In genomic region chr9:4262735-4263141, GRCh38 we compare ENCODE assay signal across 12 cellular contexts. TPM values are rescaled to one million over a fixed set of nuclear protein-coding genes. Genes with fewer than 3 reads are reported as not detected.
A peak's percentile ranks its signal among the peaks of the same experiment; 100 is the strongest.
DNase-seq lines count a peak whose midpoint lies in the region; ATAC-seq and TF ChIP-seq lines count a peak whose summit lies in the region.
"Had no signal": no experiment of that assay in that cellular context is flagged by ENCODE, and none has a peak within 500 bp of the region (broad histone marks: within the 10 kb centered on the region; RNA-seq: fewer than 3 reads in every experiment).

No MANE protein-coding gene starts in this region.

- H4K20me1 ChIP-seq in IMR-90 (ENCODE audit: insufficient read depth, low read length) = no peaks in the 10 kb centered on the region
- H4K20me1 ChIP-seq in mammary epithelial cell (ENCODE audit: insufficient read depth, low read length) = no peaks in the 10 kb centered on the region

- H3K4me2 ChIP-seq in IMR-90 (ENCODE audit: low read depth, low read length) (peak overlapping the region; percentile 28; the same call in 1 of the 2 replicates), mammary epithelial cell (ENCODE audit: insufficient read depth, low read depth, low read length) (peak overlapping the region; percentile 24)
- H3K4me2 ChIP-seq: KMS-11 had no signal

- BruUV-seq in IMR-90 (replicated peaks; lab: Mats Ljungman, UMichigan) (no TSS peak), mammary epithelial cell (replicated peaks; lab: Mats Ljungman, UMichigan) (no TSS peak)

- WGBS in IMR-90 (ENCODE audit: extremely low coverage in 2 of 2, insufficient read length in 1 of 2), 2 experiments = no CpG with 5 or more reads among the region's 2 CpGs
- WGBS in mammary epithelial cell (ENCODE audit: low coverage, missing lambda C conversion rate) = 6% methylated on average over 2 of the region's 2 CpGs

- POLR2A ChIA-PET in IMR-90 (lab: Charles Lee; ENCODE audit: unreplicated experiment) = no interaction called here

- in situ Hi-C loops in IMR-90 (cut with MboI; ENCODE audit: low sequenced_read_pairs) (no loop called here), mammary epithelial cell (cut with MboI; ENCODE audit: low sequenced_read_pairs in 2 of 2) (no loop called here)

- no peak for TF ChIP-seq RAD21 in IMR-90 (IDR thresholded peaks at IDR 0.05; ENCODE audit: low read length)

- H3K79me2 ChIP-seq in mammary epithelial cell (ENCODE audit: insufficient read depth, low read length) = no peaks in the 10 kb centered on the region

- H3K9me3 ChIP-seq in IMR-90 (ENCODE audit: control insufficient read depth, insufficient read depth, low read length) (no peaks in the 10 kb centered on the region), mammary epithelial cell (replicated peaks; ENCODE audit: insufficient read depth, low read length) (no peaks in the 10 kb centered on the region)

- ATAC-seq in IMR-90 (ENCODE audit: low read depth) (peak; percentile 66), HG03565 (IDR thresholded peaks at IDR 0.05; ENCODE audit: unreplicated experiment) (no peak), GM19397 (IDR thresholded peaks at IDR 0.05; ENCODE audit: unreplicated experiment) (no peak)
- ATAC-seq: activated T-cell treated with anti-CD3 and anti-CD28 coated beads, Interleukin-2, amount 50 U/mL, for 72 hours had no signal

- H3K14ac ChIP-seq in IMR-90 (replicated peaks; ENCODE audit: low read depth, low read length) = no peak overlapping the region; the same call in 1 of the 2 replicates

- H3K27me3 ChIP-seq in IMR-90 (ENCODE audit: control insufficient read depth, insufficient read depth, low read length) (no peaks in the 10 kb centered on the region), mammary epithelial cell (ENCODE audit: insufficient read depth, low read length) (no peaks in the 10 kb centered on the region), kidney epithelial cell (ENCODE audit: control insufficient read depth, insufficient read depth, low read length) (no peaks in the 10 kb centered on the region)

- H2AFZ ChIP-seq in IMR-90 (replicated peaks; ENCODE audit: low read length, poor library complexity) (no peak overlapping the region), mammary epithelial cell (ENCODE audit: low read depth, low read length) (no peak overlapping the region)

- H3K4ac ChIP-seq in IMR-90 (ENCODE audit: low read depth, low read length) = peak overlapping the region; percentile 59

- H3K56ac ChIP-seq in IMR-90 (ENCODE audit: extremely low read depth, insufficient read depth, low read length) = peak overlapping the region; percentile 27; the same call in 1 of the 2 replicates

- H4K91ac ChIP-seq in IMR-90 (ENCODE audit: insufficient read depth, low read depth, low read length) = peak overlapping the region; percentile 53; the same call in 1 of the 2 replicates

- intact Hi-C loops in IMR-90 (cut with micrococcal nuclease) (no loop called here), mammary epithelial cell (cut with micrococcal nuclease) (no loop called here)

- CTCF ChIA-PET in IMR-90 (lab: Yijun Ruan, JAX) (interaction anchor here (0.6 to 0.7 kb wide), 3 partner anchors 19 to 803 kb away, joined by 4 to 9 read pairs (median 6); no protein-coding TSS in a partner anchor), mammary epithelial cell (lab: Charles Lee; ENCODE audit: low non-redundant PET) (no interaction called here)

- H4K8ac ChIP-seq in IMR-90 (ENCODE audit: low read depth in 2 of 2, low read length in 2 of 2) = peak overlapping the region in 1 of 2 experiments; percentile 7; a peak in 1 of 4 replicates

- DNase-seq in AG09309 (ENCODE audit: low read depth) = peak; percentile 57
- peak; percentile 87 for DNase-seq in IMR-90
- DNase-seq in mammary epithelial cell = peak; percentile 87
- peak; percentile 94 for DNase-seq in kidney epithelial cell (ENCODE audit: low read depth)
- DNase-seq in Ammon's horn (ENCODE audit: low spot score) = no peak
- DNase-seq in NCI-H345 treated with DMSO at 0.1 percent for 48 hours (lab: John Stamatoyannopoulos, UW; ENCODE audit: unreplicated experiment) = no peak
- DNase-seq: activated T-cell treated with anti-CD3 and anti-CD28 coated beads, Interleukin-2, amount 50 U/mL, for 72 hours; CD4-positive, alpha-beta memory T cell; NCI-H82 had no signal

- H2AK9ac ChIP-seq in IMR-90 (replicated peaks; ENCODE audit: low read depth, low read length, poor library complexity) = no peak overlapping the region

- peaks cover 8% of the 10 kb centered on the region; the same call in 1 of the 2 replicates for H3K4me1 ChIP-seq in IMR-90 (ENCODE audit: control insufficient read depth, insufficient read depth, low read length)
- H3K4me1 ChIP-seq in mammary epithelial cell (ENCODE audit: insufficient read depth, low read length) = peaks cover 32% of the 10 kb centered on the region

- H3K27ac ChIP-seq in IMR-90 (ENCODE audit: insufficient read depth, low read length) (no peak overlapping the region), mammary epithelial cell (ENCODE audit: insufficient read depth, low read depth, low read length) (peak overlapping the region; percentile 53)
- H3K27ac ChIP-seq: KMS-11 had no signal

- peak overlapping the region; percentile 48; the same call in 1 of the 3 replicates for H2BK15ac ChIP-seq in IMR-90 (ENCODE audit: low read depth, low read length)

- no peak overlapping the region for H3K18ac ChIP-seq in IMR-90 (ENCODE audit: low read depth, low read length)

- H2BK5ac ChIP-seq in IMR-90 (ENCODE audit: low read depth, low read length, poor library complexity, severe bottlenecking) = peak overlapping the region; percentile 1

- peaks cover 45 to 55% of the 10 kb centered on the region in 2 experiments for H3K79me1 ChIP-seq in IMR-90 (ENCODE audit: low read depth in 1 of 2, low read length in 2 of 2)

- H3K9ac ChIP-seq in IMR-90 (ENCODE audit: low read depth, low read length) = no peak overlapping the region
- no peak overlapping the region for H3K9ac ChIP-seq in mammary epithelial cell (ENCODE audit: insufficient read depth, low read length)
- H3K9ac ChIP-seq: KMS-11 had no signal

- H3K4me3 ChIP-seq in AG09309 (ENCODE audit: control insufficient read depth, low read depth, low read length) (no peak overlapping the region), IMR-90 (ENCODE audit: insufficient read depth, low read depth, low read length) (no peak overlapping the region), mammary epithelial cell (replicated peaks in 1 of 3; ENCODE audit: insufficient read depth in 1 of 3, low read depth in 2 of 3, low read length in 3 of 3) (no peak overlapping the region), kidney epithelial cell (ENCODE audit: low read depth, low read length) (no peak overlapping the region)

- 0 out of 2 replicates have a peak overlapping the region, but pooled peaks have one; percentile 7 for H3K23ac ChIP-seq in IMR-90 (ENCODE audit: low read depth, low read length)

- no peak for TF ChIP-seq POLR2A in IMR-90 (IDR thresholded peaks at IDR 0.05; ENCODE audit: low read depth, low read length)

- H2BK20ac ChIP-seq in IMR-90 (ENCODE audit: low read depth, low read length) = peak overlapping the region; percentile 75; the same call in 1 of the 2 replicates

- peak overlapping the region; percentile 2; the same call in 1 of the 2 replicates for H4K5ac ChIP-seq in IMR-90 (ENCODE audit: low read depth, low read length)

- dilution Hi-C loops in IMR-90 (cut with HindIII; ENCODE audit: low sequenced_read_pairs, unreplicated experiment) = no loop called here
- dilution Hi-C loops in mammary epithelial cell (cut with HindIII; ENCODE audit: low sequenced_read_pairs) = no loop called here

- H3K36me3 ChIP-seq in IMR-90 (ENCODE audit: control insufficient read depth, insufficient read depth, low read length) (no peaks in the 10 kb centered on the region; the same call in 1 of the 2 replicates), mammary epithelial cell (ENCODE audit: insufficient read depth, low read length) (no peaks in the 10 kb centered on the region), kidney epithelial cell (ENCODE audit: control insufficient read depth, insufficient read depth, low read length) (no peaks in the 10 kb centered on the region)

- H3K9me1 ChIP-seq in IMR-90 (ENCODE audit: insufficient read depth, low read length) = peaks cover 6% of the 10 kb centered on the region; the same call in 1 of the 2 replicates

- H2AK5ac ChIP-seq in IMR-90 (ENCODE audit: low read depth, low read length) = peak overlapping the region; percentile 50; the same call in 1 of the 2 replicates

- H2BK120ac ChIP-seq in IMR-90 (ENCODE audit: low read depth, low read length) = peak overlapping the region; percentile 86

- TF ChIP-seq CTCF in AG09309 (IDR thresholded peaks at IDR 0.05; ENCODE audit: control insufficient read depth, insufficient read depth, low read depth, low read length, missing control alignments) (no peak), IMR-90 (conservative IDR thresholded peaks at IDR 0.05; ENCODE audit: low read depth, low read length) (no peak), mammary epithelial cell (conservative IDR thresholded peaks at IDR 0.05 in 1 of 2, IDR thresholded peaks at IDR 0.05 in 1 of 2; ENCODE audit: extremely low read depth in 1 of 2, insufficient read depth in 1 of 2, low read depth in 1 of 2, low read length in 2 of 2) (no peak), kidney epithelial cell (IDR thresholded peaks at IDR 0.05; ENCODE audit: insufficient read depth, low read length, poor library complexity, severe bottlenecking) (no peak)

TF ChIP-seq in IMR-90, 13 proteins besides CTCF, POLR2A, EP300 and RAD21 (continues in another document):
- TF ChIP-seq NFE2L2 (IDR thresholded peaks at IDR 0.05; ENCODE audit: low read depth, low read length) = no peak
- TF ChIP-seq CEBPB (IDR thresholded peaks at IDR 0.05; ENCODE audit: low read depth, low read length) = no peak
- TF ChIP-seq USF2 (IDR thresholded peaks at IDR 0.05; ENCODE audit: low read depth, low read length) = no peak
- no peak for TF ChIP-seq RFX5 (IDR thresholded peaks at IDR 0.05; ENCODE audit: low read depth, low read length)
- no peak for TF ChIP-seq MAFK (IDR thresholded peaks at IDR 0.05; ENCODE audit: low read depth, low read length)
- no peak for TF ChIP-seq MAZ (IDR thresholded peaks at IDR 0.05; ENCODE audit: borderline replicate concordance, low read depth, low read length)

RNA-seq across cellular contexts. Expression of gene GLIS3, which starts 37.1 kb away (rescaled TPM):
- 22.5 and 22.8 TPM in 2 replicates for total RNA-seq in IMR-90 (2012; rRNA removed)
- 5.7 TPM in 2 replicates for polyA plus RNA-seq in IMR-90 (2012; rRNA removed)
- 3.0 and 3.7 TPM in 2 replicates for polyA plus RNA-seq in IMR-90 (2012; cell fraction: cytosol; rRNA removed)
- 5.5 and 9.3 TPM in 2 replicates for polyA plus RNA-seq in IMR-90 (2012; cell fraction: nucleus; rRNA removed; ENCODE audit: low replicate concordance)
- 1 to 10 TPM; 1.2 to 9.8 TPM for total RNA-seq in mammary epithelial cell
- polyA plus RNA-seq in mammary epithelial cell = 0.15 TPM
- polyA minus RNA-seq in mammary epithelial cell = 5.2 TPM
- total RNA-seq in kidney epithelial cell = 27.3 and 50.0 TPM in 2 replicates

Comparison
In these comparisons a context has a peak if more than half of its experiments do, and no peak if none do; other contexts are left out.
1. DNase-seq: peak in AG09309 (single experiment), IMR-90 (single experiment), mammary epithelial cell (single experiment) and kidney epithelial cell (single experiment); none in Ammon's horn (single experiment) and NCI-H345 treated with DMSO at 0.1 percent for 48 hours (single experiment).